In genomic region chr21:26171310-26172100, GRCh38 we compare ENCODE assay signal across 8 cellular contexts.
DNase-seq lines count a peak whose midpoint lies in the region; ATAC-seq lines count a peak whose summit lies in the region.

No MANE protein-coding gene starts in this region.

- peak overlapping the region; percentile 58 for H3K9ac ChIP-seq in adipocyte (ENCODE audit: low read length)

- no peaks in the 10 kb centered on the region for H3K27me3 ChIP-seq in adipocyte (replicated peaks; ENCODE audit: control insufficient read depth, insufficient read depth, low read length)

- no peak for ATAC-seq in stimulated activated memory B cell treated with anti-CD40 and anti-IgM and Interleukin-4, amounts not matched to agents 10 μg/mL and 1 μg/mL and 100 μg/mL, for 72 hours

- H3K9me3 ChIP-seq in adipocyte (ENCODE audit: control insufficient read depth, low read length): no peaks in the 10 kb centered on the region

- H3K36me3 Mint-ChIP-seq in stimulated activated memory B cell treated with anti-CD40 and anti-IgM and Interleukin-4, amounts not matched to agents 10 μg/mL and 1 μg/mL and 100 μg/mL, for 72 hours: no peaks in the 10 kb centered on the region

- peak; percentile 9 for DNase-seq in NCI-H2227 (lab: John Stamatoyannopoulos, UW; ENCODE audit: unreplicated experiment)
- no peak for DNase-seq in NCI-H2227 treated with DMSO at 0.1 percent for 48 hours (lab: John Stamatoyannopoulos, UW)
- DNase-seq in adipocyte (ENCODE audit: low read depth): no peak
- DNase-seq in iPS-NIHi11 (ENCODE audit: low spot score): peak; percentile 32
- no peak for DNase-seq in NCI-H446 treated with DMSO at 0.1 percent for 48 hours (lab: John Stamatoyannopoulos, UW)
- DNase-seq in AML-193 (lab: John Stamatoyannopoulos, UW): no peak
- DNase-seq in stimulated activated CD4-positive, alpha-beta T cell treated with anti-CD3 and anti-CD28 coated beads, Interleukin-1b, Interleukin-23, amount 100 ng/mL, for 48 hours: no peak

- H3K36me3 ChIP-seq in adipocyte (ENCODE audit: control insufficient read depth, insufficient read depth, low read length, severe bottlenecking): no peaks in the 10 kb centered on the region

- H3K27me3 Mint-ChIP-seq in stimulated activated memory B cell treated with anti-CD40 and anti-IgM and Interleukin-4, amounts not matched to agents 10 μg/mL and 1 μg/mL and 100 μg/mL, for 72 hours: peaks cover 31% of the 10 kb centered on the region

- peak overlapping the region; percentile 97 for H3K4me3 ChIP-seq in adipocyte (ENCODE audit: low read length)

- H3K4me1 ChIP-seq in adipocyte (ENCODE audit: control insufficient read depth, insufficient read depth, low read length): peaks cover 14% of the 10 kb centered on the region

- H3K4me1 Mint-ChIP-seq in stimulated activated memory B cell treated with anti-CD40 and anti-IgM and Interleukin-4, amounts not matched to agents 10 μg/mL and 1 μg/mL and 100 μg/mL, for 72 hours: peaks cover 30% of the 10 kb centered on the region

- peak overlapping the region; percentile 86 for H3K27ac Mint-ChIP-seq in stimulated activated memory B cell treated with anti-CD40 and anti-IgM and Interleukin-4, amounts not matched to agents 10 μg/mL and 1 μg/mL and 100 μg/mL, for 72 hours

- peak overlapping the region; percentile 95 for H3K4me3 Mint-ChIP-seq in stimulated activated memory B cell treated with anti-CD40 and anti-IgM and Interleukin-4, amounts not matched to agents 10 μg/mL and 1 μg/mL and 100 μg/mL, for 72 hours

- no peaks in the 10 kb centered on the region for H3K9me3 Mint-ChIP-seq in stimulated activated memory B cell treated with anti-CD40 and anti-IgM and Interleukin-4, amounts not matched to agents 10 μg/mL and 1 μg/mL and 100 μg/mL, for 72 hours

Comparison
In these comparisons a context has a peak if more than half of its experiments do, and no peak if none do; other contexts are left out.
1. DNase-seq: peak in NCI-H2227 (single experiment) and iPS-NIHi11 (single experiment); none in NCI-H2227 treated with DMSO at 0.1 percent for 48 hours (single experiment), adipocyte (single experiment), NCI-H446 treated with DMSO at 0.1 percent for 48 hours (single experiment), AML-193 (0 of 2) and stimulated activated CD4-positive, alpha-beta T cell treated with anti-CD3 and anti-CD28 coated beads, Interleukin-1b, Interleukin-23, amount 100 ng/mL, for 48 hours (single experiment).